Comparison of ENCODE assay signal across 2 cellular contexts in the genomic region with DNA sequence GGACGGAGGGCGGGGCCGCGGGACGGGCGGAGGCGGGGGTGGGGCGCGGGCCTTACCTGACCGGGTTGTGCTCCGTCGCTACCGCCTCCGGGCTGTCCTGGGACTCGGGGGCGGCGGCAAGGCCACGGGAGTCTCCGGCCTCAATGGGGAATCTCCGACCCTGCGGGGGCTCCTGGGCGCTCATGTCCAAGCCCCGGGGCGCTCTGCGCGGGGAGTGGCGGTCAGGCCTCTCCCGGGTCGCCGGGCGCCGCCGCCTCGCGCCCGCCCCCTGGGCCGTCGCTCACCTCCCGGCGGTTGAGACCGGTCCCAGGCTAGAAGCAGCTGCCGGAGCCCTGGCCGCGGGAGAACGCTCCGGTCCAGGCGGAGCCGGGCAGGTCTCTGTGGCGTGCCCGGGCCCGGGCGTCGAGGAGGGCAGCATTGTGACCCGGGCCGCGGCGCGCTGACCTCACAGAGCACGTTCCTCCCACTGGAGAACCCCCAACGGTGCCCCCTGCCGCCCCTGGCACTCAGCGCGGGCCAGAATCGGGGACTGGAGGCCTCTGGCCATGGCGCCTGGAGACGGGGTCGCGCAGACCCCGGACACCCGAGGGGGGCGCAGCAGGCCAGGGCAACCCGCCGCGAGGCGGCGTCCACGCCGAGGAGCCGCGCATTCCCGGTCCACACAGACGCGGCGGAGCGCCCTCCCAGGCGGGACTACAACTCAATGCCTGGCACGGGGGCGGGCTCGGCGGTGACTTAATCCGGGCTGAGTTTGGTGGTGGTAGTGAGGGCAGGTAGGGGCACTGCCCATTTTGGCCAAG.
TF ChIP-seq lines count a peak whose summit lies in the region.

No MANE protein-coding gene starts in this region.

TF ChIP-seq in SK-N-SH treated with all-trans-retinoic acid at 6 μM for 48 hours, 23 proteins besides CTCF, POLR2A, EP300 and RAD21:
- TF ChIP-seq CSRNP3 (CRISPR knock-in tag; IDR thresholded peaks at IDR 0.05) (no peak), ZFP3 (CRISPR knock-in tag; IDR thresholded peaks at IDR 0.05) (no peak), TOX (CRISPR knock-in tag; IDR thresholded peaks at IDR 0.05; ENCODE audit: borderline replicate concordance) (no peak), RARB (CRISPR knock-in tag; IDR thresholded peaks at IDR 0.05) (no peak), ZNF8 (CRISPR knock-in tag; IDR thresholded peaks at IDR 0.05) (no peak), SNAI2 (CRISPR knock-in tag; IDR thresholded peaks at IDR 0.05) (no peak), TCF4 (CRISPR knock-in tag; IDR thresholded peaks at IDR 0.05; ENCODE audit: borderline replicate concordance) (no peak), ZFP30 (CRISPR knock-in tag; IDR thresholded peaks at IDR 0.05) (no peak), PPARA (CRISPR knock-in tag; IDR thresholded peaks at IDR 0.05; ENCODE audit: borderline replicate concordance) (no peak), ZC3H10 (CRISPR knock-in tag; IDR thresholded peaks at IDR 0.05) (no peak), OSR1 (CRISPR knock-in tag; IDR thresholded peaks at IDR 0.05) (no peak)
TF ChIP-seq in SK-N-SH treated with all-trans-retinoic acid at 6 μM for 48 hours: peak in this region for 0.

TF ChIP-seq in H1, 55 proteins besides CTCF, POLR2A, EP300 and RAD21:
- no peak for TF ChIP-seq BRCA1 (IDR thresholded peaks at IDR 0.05; ENCODE audit: low read depth, low read length)
- TF ChIP-seq TAF7 (optimal IDR thresholded peaks at IDR 0.05; ENCODE audit: borderline replicate concordance, low read depth, low read length) = peak; percentile 28
- no peak for TF ChIP-seq GABPA (IDR thresholded peaks at IDR 0.05; ENCODE audit: borderline replicate concordance, insufficient read depth, low read length)
- TF ChIP-seq CREB1 (IDR thresholded peaks at IDR 0.05) = peak; percentile 9; the same call in 1 of the 2 replicates
- TF ChIP-seq RXRA (IDR thresholded peaks at IDR 0.05; ENCODE audit: insufficient read depth, low read depth, low read length) = no peak
- 0 out of 4 replicates have a peak, but pooled peaks of 1 of the 2 experiments have one; percentile 0 for TF ChIP-seq SIN3A (conservative IDR thresholded peaks at IDR 0.05 in 1 of 2, IDR thresholded peaks at IDR 0.05 in 1 of 2; ENCODE audit: low read depth in 1 of 2, low read length in 2 of 2)
- peak; percentile 18; the same call in 1 of the 2 replicates for TF ChIP-seq TAF1 (IDR thresholded peaks at IDR 0.05; ENCODE audit: low read depth, low read length)
- TF ChIP-seq ASH2L (IDR thresholded peaks at IDR 0.05; ENCODE audit: low read length) = peak; percentile 58
- no peak for TF ChIP-seq RBBP5 (IDR thresholded peaks at IDR 0.05; ENCODE audit: borderline replicate concordance, low read depth, low read length)
- TF ChIP-seq, protein P1, sequence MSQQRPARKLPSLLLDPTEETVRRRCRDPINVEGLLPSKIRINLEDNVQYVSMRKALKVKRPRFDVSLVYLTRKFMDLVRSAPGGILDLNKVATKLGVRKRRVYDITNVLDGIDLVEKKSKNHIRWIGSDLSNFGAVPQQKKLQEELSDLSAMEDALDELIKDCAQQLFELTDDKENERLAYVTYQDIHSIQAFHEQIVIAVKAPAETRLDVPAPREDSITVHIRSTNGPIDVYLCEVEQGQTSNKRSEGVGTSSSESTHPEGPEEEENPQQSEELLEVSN (IDR thresholded peaks at IDR 0.05) = peak; percentile 87
- no peak for TF ChIP-seq HDAC6 (IDR thresholded peaks at IDR 0.05; ENCODE audit: low read depth, low read length)
- TF ChIP-seq KDM5A (IDR thresholded peaks at IDR 0.05; ENCODE audit: low read length) = no peak
- peak; percentile 63 to 71; a peak in 2 of 4 replicates for TF ChIP-seq HDAC2 (IDR thresholded peaks at IDR 0.05; ENCODE audit: borderline replicate concordance in 1 of 2, low read depth in 2 of 2, low read length in 2 of 2)
- 0 out of 2 replicates have a peak, but pooled peaks have one; percentile 16 for TF ChIP-seq POLR2AphosphoS5 (IDR thresholded peaks at IDR 0.05; ENCODE audit: low read depth, low read length)
- TF ChIP-seq CTBP2 (IDR thresholded peaks at IDR 0.05; ENCODE audit: borderline replicate concordance, insufficient read depth, insufficient read length, low read length) = peak; percentile 73
- TF ChIP-seq BACH1 (IDR thresholded peaks at IDR 0.05; ENCODE audit: low read length) = no peak; the same call in 1 of the 2 replicates
- TF ChIP-seq, protein P2, sequence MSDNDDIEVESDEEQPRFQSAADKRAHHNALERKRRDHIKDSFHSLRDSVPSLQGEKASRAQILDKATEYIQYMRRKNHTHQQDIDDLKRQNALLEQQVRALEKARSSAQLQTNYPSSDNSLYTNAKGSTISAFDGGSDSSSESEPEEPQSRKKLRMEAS (IDR thresholded peaks at IDR 0.05) = peak; percentile 90
- TF ChIP-seq RNF2 (IDR thresholded peaks at IDR 0.05; ENCODE audit: borderline replicate concordance, low read depth, low read length, missing control alignments, poor library complexity, severe bottlenecking) = no peak
- TF ChIP-seq PHF8 (conservative IDR thresholded peaks at IDR 0.05; ENCODE audit: low read depth, low read length) = peak; percentile 40; the same call in 1 of the 2 replicates
- peak; percentile 42 for TF ChIP-seq EZH2 (IDR thresholded peaks at IDR 0.05; ENCODE audit: low read depth, low read length, severe bottlenecking)
- TF ChIP-seq KDM1A (IDR thresholded peaks at IDR 0.05; ENCODE audit: borderline replicate concordance, low read length) = 0 out of 2 replicates have a peak, but pooled peaks have one; percentile 32
- no peak for TF ChIP-seq JUND (IDR thresholded peaks at IDR 0.05; ENCODE audit: low read length)
- TF ChIP-seq KDM4A (IDR thresholded peaks at IDR 0.05; ENCODE audit: low read depth, low read length, severe bottlenecking) = peak; percentile 80
- 0 out of 2 replicates have a peak, but pooled peaks have one; percentile 11 for TF ChIP-seq YY1 (IDR thresholded peaks at IDR 0.05; ENCODE audit: low read depth, low read length)
- TF ChIP-seq CEBPB (IDR thresholded peaks at IDR 0.05; ENCODE audit: low read depth, low read length) = no peak
- TF ChIP-seq GTF2F1 (IDR thresholded peaks at IDR 0.05; ENCODE audit: borderline replicate concordance, low read depth, low read length) = no peak
- TF ChIP-seq SUZ12 (IDR thresholded peaks at IDR 0.05; ENCODE audit: low read length) = no peak; the same call in 1 of the 2 replicates
- TF ChIP-seq, protein P3, sequence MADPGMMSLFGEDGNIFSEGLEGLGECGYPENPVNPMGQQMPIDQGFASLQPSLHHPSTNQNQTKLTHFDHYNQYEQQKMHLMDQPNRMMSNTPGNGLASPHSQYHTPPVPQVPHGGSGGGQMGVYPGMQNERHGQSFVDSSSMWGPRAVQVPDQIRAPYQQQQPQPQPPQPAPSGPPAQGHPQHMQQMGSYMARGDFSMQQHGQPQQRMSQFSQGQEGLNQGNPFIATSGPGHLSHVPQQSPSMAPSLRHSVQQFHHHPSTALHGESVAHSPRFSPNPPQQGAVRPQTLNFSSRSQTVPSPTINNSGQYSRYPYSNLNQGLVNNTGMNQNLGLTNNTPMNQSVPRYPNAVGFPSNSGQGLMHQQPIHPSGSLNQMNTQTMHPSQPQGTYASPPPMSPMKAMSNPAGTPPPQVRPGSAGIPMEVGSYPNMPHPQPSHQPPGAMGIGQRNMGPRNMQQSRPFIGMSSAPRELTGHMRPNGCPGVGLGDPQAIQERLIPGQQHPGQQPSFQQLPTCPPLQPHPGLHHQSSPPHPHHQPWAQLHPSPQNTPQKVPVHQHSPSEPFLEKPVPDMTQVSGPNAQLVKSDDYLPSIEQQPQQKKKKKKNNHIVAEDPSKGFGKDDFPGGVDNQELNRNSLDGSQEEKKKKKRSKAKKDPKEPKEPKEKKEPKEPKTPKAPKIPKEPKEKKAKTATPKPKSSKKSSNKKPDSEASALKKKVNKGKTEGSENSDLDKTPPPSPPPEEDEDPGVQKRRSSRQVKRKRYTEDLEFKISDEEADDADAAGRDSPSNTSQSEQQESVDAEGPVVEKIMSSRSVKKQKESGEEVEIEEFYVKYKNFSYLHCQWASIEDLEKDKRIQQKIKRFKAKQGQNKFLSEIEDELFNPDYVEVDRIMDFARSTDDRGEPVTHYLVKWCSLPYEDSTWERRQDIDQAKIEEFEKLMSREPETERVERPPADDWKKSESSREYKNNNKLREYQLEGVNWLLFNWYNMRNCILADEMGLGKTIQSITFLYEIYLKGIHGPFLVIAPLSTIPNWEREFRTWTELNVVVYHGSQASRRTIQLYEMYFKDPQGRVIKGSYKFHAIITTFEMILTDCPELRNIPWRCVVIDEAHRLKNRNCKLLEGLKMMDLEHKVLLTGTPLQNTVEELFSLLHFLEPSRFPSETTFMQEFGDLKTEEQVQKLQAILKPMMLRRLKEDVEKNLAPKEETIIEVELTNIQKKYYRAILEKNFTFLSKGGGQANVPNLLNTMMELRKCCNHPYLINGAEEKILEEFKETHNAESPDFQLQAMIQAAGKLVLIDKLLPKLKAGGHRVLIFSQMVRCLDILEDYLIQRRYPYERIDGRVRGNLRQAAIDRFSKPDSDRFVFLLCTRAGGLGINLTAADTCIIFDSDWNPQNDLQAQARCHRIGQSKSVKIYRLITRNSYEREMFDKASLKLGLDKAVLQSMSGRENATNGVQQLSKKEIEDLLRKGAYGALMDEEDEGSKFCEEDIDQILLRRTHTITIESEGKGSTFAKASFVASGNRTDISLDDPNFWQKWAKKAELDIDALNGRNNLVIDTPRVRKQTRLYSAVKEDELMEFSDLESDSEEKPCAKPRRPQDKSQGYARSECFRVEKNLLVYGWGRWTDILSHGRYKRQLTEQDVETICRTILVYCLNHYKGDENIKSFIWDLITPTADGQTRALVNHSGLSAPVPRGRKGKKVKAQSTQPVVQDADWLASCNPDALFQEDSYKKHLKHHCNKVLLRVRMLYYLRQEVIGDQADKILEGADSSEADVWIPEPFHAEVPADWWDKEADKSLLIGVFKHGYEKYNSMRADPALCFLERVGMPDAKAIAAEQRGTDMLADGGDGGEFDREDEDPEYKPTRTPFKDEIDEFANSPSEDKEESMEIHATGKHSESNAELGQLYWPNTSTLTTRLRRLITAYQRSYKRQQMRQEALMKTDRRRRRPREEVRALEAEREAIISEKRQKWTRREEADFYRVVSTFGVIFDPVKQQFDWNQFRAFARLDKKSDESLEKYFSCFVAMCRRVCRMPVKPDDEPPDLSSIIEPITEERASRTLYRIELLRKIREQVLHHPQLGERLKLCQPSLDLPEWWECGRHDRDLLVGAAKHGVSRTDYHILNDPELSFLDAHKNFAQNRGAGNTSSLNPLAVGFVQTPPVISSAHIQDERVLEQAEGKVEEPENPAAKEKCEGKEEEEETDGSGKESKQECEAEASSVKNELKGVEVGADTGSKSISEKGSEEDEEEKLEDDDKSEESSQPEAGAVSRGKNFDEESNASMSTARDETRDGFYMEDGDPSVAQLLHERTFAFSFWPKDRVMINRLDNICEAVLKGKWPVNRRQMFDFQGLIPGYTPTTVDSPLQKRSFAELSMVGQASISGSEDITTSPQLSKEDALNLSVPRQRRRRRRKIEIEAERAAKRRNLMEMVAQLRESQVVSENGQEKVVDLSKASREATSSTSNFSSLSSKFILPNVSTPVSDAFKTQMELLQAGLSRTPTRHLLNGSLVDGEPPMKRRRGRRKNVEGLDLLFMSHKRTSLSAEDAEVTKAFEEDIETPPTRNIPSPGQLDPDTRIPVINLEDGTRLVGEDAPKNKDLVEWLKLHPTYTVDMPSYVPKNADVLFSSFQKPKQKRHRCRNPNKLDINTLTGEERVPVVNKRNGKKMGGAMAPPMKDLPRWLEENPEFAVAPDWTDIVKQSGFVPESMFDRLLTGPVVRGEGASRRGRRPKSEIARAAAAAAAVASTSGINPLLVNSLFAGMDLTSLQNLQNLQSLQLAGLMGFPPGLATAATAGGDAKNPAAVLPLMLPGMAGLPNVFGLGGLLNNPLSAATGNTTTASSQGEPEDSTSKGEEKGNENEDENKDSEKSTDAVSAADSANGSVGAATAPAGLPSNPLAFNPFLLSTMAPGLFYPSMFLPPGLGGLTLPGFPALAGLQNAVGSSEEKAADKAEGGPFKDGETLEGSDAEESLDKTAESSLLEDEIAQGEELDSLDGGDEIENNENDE (IDR thresholded peaks at IDR 0.05; ENCODE audit: insufficient replicate concordance, low read length) = no peak
- no peak for TF ChIP-seq SRF (IDR thresholded peaks at IDR 0.05; ENCODE audit: low read depth, low read length)
